In genomic region chr3:102006812-102007485, GRCh38 we compare ENCODE assay signal across 12 cellular contexts.
DNase-seq lines count a peak whose midpoint lies in the region; ATAC-seq, FAIRE-seq and TF ChIP-seq lines count a peak whose summit lies in the region.
"Had no signal": no experiment of that assay in that cellular context is flagged by ENCODE, and none has a peak within 500 bp of the region (broad histone marks: within the 10 kb centered on the region; RNA-seq: fewer than 3 reads in every experiment).

No MANE protein-coding gene starts in this region.

- H4K20me1 ChIP-seq in HepG2 (ENCODE audit: insufficient read depth, low read length) = no peaks in the 10 kb centered on the region

- H3K4me1 ChIP-seq in mesenchymal stem cell (ENCODE audit: control insufficient read depth, insufficient read depth, low read depth, low read length) (no peaks in the 10 kb centered on the region), HepG2 (ENCODE audit: insufficient read depth, low read length) (no peaks in the 10 kb centered on the region)

- H2BK120ac ChIP-seq in mesenchymal stem cell (ENCODE audit: low read depth, low read length) = no peak overlapping the region

- H2BK12ac ChIP-seq in mesenchymal stem cell (ENCODE audit: low read length in 2 of 2) = no peak overlapping the region

- H4K8ac ChIP-seq in mesenchymal stem cell (ENCODE audit: low read length) = no peak overlapping the region

- CTCF ChIA-PET in BJ (lab: Yijun Ruan, JAX) (interaction anchor here (1.5 kb wide), 1 partner anchor 218 kb away, joined by 4 read pairs; no protein-coding TSS in a partner anchor), HepG2 (lab: Yijun Ruan, JAX; ENCODE audit: low intra/inter-chr PET ratio, low total read pairs) (no interaction called here)

- H2AFZ ChIP-seq in mesenchymal stem cell (ENCODE audit: low read depth, low read length) (no peak overlapping the region), HepG2 (ENCODE audit: low read length) (no peak overlapping the region)

- no peak for TF ChIP-seq CTCF in BJ (IDR thresholded peaks at IDR 0.05; ENCODE audit: insufficient read depth, low read depth, low read length)
- no peak for TF ChIP-seq CTCF in HepG2 (CRISPR knock-in tag; IDR thresholded peaks at IDR 0.05)

- peak overlapping the region; percentile 90 for H3K27ac ChIP-seq in mesenchymal stem cell (ENCODE audit: low read length, poor library complexity, severe bottlenecking)
- H3K27ac ChIP-seq in HepG2 (ENCODE audit: extremely low read length, insufficient read depth, low read length) = no peak overlapping the region

- H3K36me3 ChIP-seq in BJ (ENCODE audit: control insufficient read depth, insufficient read depth, low read length) = no peaks in the 10 kb centered on the region
- no peaks in the 10 kb centered on the region for H3K36me3 ChIP-seq in mesenchymal stem cell (ENCODE audit: control insufficient read depth in 1 of 2, insufficient read depth in 2 of 2, low read depth in 1 of 2, low read length in 2 of 2)
- H3K36me3 ChIP-seq in HepG2 (replicated peaks in 1 of 2; ENCODE audit: control insufficient read depth in 1 of 2, insufficient read depth in 2 of 2, low read length in 2 of 2) = no peaks in the 10 kb centered on the region

- TF ChIP-seq POLR2A in HepG2 (IDR thresholded peaks at IDR 0.05; ENCODE audit: insufficient read depth in 1 of 2, low read depth in 2 of 2, low read length in 2 of 2) = no peak

- in situ Hi-C loops in HepG2 (cut with HindIII; ENCODE audit: extremely low pct_ligation_motif_present, low pct_unique_long_range_greater_than_20kb) = no loop called here

- no peak overlapping the region for H2BK15ac ChIP-seq in mesenchymal stem cell (ENCODE audit: low read depth, poor library complexity, severe bottlenecking)

- TF ChIP-seq RAD21 in HepG2 (CRISPR knock-in tag; IDR thresholded peaks at IDR 0.05) = no peak

- no peak overlapping the region for H2AK5ac ChIP-seq in mesenchymal stem cell (ENCODE audit: low read length, severe bottlenecking)

- POLR2A ChIA-PET in BJ (lab: Charles Lee) (no interaction called here), HepG2 (lab: Yijun Ruan, JAX) (no interaction called here)

- no peaks in the 10 kb centered on the region for H3K79me2 ChIP-seq in HepG2 (ENCODE audit: insufficient read depth, low read length)

- H3K18ac ChIP-seq in mesenchymal stem cell (ENCODE audit: low read depth in 1 of 2, low read length in 2 of 2) = no peak overlapping the region

- TF ChIP-seq EP300 in HepG2 (IDR thresholded peaks at IDR 0.05; ENCODE audit: low read depth in 2 of 2, low read length in 2 of 2) (no peak), HepG2 (CRISPR knock-in tag; IDR thresholded peaks at IDR 0.05; ENCODE audit: borderline replicate concordance) (no peak)

- H3K27me3 ChIP-seq in BJ (ENCODE audit: control insufficient read depth, insufficient read depth, low read length) (no peaks in the 10 kb centered on the region), mesenchymal stem cell (ENCODE audit: control insufficient read depth in 1 of 2, insufficient read depth in 1 of 2, low read length in 2 of 2) (no peaks in the 10 kb centered on the region), HepG2 (ENCODE audit: control insufficient read depth in 1 of 2, insufficient read depth in 2 of 2, low read length in 2 of 2) (no peaks in the 10 kb centered on the region)

- H4K91ac ChIP-seq in mesenchymal stem cell (ENCODE audit: low read length) = no peak overlapping the region

- H3K9me3 ChIP-seq in mesenchymal stem cell (ENCODE audit: control insufficient read depth, low read length) = no peaks in the 10 kb centered on the region
- H3K9me3 ChIP-seq in HepG2 (ENCODE audit: low read length) = no peaks in the 10 kb centered on the region

- H3K4me2 ChIP-seq in mesenchymal stem cell (ENCODE audit: low read length, poor library complexity, severe bottlenecking) = no peak overlapping the region
- no peak overlapping the region for H3K4me2 ChIP-seq in HepG2 (ENCODE audit: low read depth, low read length)

- H3K9ac ChIP-seq in mesenchymal stem cell (ENCODE audit: low read length) = peak overlapping the region; percentile 76
- H3K9ac ChIP-seq in HepG2 (ENCODE audit: insufficient read depth, low read depth, low read length) = no peak overlapping the region

- no peak overlapping the region for H3K4ac ChIP-seq in mesenchymal stem cell (ENCODE audit: low read depth in 1 of 2, low read length in 2 of 2)

- DNase-seq in BJ (ENCODE audit: low read depth) (peak; percentile 91), NCI-H1436 treated with DMSO at 0.1 percent for 48 hours (lab: John Stamatoyannopoulos, UW) (peak; percentile 5), cerebellar cortex (ENCODE audit: low spot score) (peak; percentile 7), mesenchymal stem cell (peak; percentile 85), HepG2 (ENCODE audit: low spot score) (no peak), putamen (ENCODE audit: low spot score) (no peak), NCI-H748 treated with DMSO at 0.1 percent for 48 hours (lab: John Stamatoyannopoulos, UW) (no peak)
- DNase-seq: activated naive CD8-positive, alpha-beta T cell treated with anti-CD3 and anti-CD28 coated beads, Interleukin-2, amount 10 ng/mL, durations not matched to agents 7 days and 5 days had no signal

- no peak for FAIRE-seq in HepG2 (lab: Jason Lieb, UNC)
- FAIRE-seq: G401.6, islet of Langerhans, TTC549 had no signal

- ATAC-seq in HepG2 (no peak), GM19035 (IDR thresholded peaks at IDR 0.05; ENCODE audit: unreplicated experiment) (no peak)

- BruUV-seq in HepG2 (replicated peaks; lab: Mats Ljungman, UMichigan) = no TSS peak

- H3K79me1 ChIP-seq in mesenchymal stem cell (replicated peaks; ENCODE audit: low read length, poor library complexity, severe bottlenecking) = no peaks in the 10 kb centered on the region

- H2BK5ac ChIP-seq in mesenchymal stem cell (ENCODE audit: low read depth, low read length, poor library complexity, severe bottlenecking) = no peak overlapping the region

- H3K4me3 ChIP-seq in BJ (ENCODE audit: low read depth, low read length) (no peak overlapping the region), mesenchymal stem cell (ENCODE audit: insufficient read depth in 1 of 2, low read depth in 1 of 2, low read length in 2 of 2) (no peak overlapping the region), HepG2 (replicated peaks in 1 of 3; ENCODE audit: insufficient read depth in 1 of 3, low read depth in 2 of 3, low read length in 3 of 3) (no peak overlapping the region)

- H3K14ac ChIP-seq in mesenchymal stem cell (ENCODE audit: low read length in 2 of 2) = no peak overlapping the region

- intact Hi-C loops in HepG2 (cut with micrococcal nuclease; ENCODE audit: unreplicated experiment) = no loop called here

- 17% methylated on average over 1 of the region's 1 CpG for WGBS in mesenchymal stem cell
- 0% methylated on average over 1 of the region's 1 CpG for WGBS in HepG2 (ENCODE audit: low lambda C conversion rate)

- no peak overlapping the region for H3K23ac ChIP-seq in mesenchymal stem cell (ENCODE audit: low read length in 2 of 2)

TF ChIP-seq in HepG2, 621 proteins besides CTCF, POLR2A, EP300 and RAD21:
- no peak for TF ChIP-seq ZBTB14 (CRISPR knock-in tag; IDR thresholded peaks at IDR 0.05)
- TF ChIP-seq NR1H2 (CRISPR knock-in tag; IDR thresholded peaks at IDR 0.05; ENCODE audit: borderline replicate concordance, low read depth) = no peak
- no peak for TF ChIP-seq ZNF780A (CRISPR knock-in tag; IDR thresholded peaks at IDR 0.05)
- TF ChIP-seq SP2 (CRISPR knock-in tag; IDR thresholded peaks at IDR 0.05) = no peak

Comparison
In these comparisons a context has a peak if more than half of its experiments do, and no peak if none do; other contexts are left out.
1. DNase-seq: peak in BJ (single experiment), NCI-H1436 treated with DMSO at 0.1 percent for 48 hours (single experiment), cerebellar cortex (single experiment) and mesenchymal stem cell (single experiment); none in HepG2 (single experiment), putamen (single experiment) and NCI-H748 treated with DMSO at 0.1 percent for 48 hours (single experiment).